ENCODE assay signal across 41 cellular contexts in genomic region chr16:88446061-88446460, GRCh38.
"Had no signal": no experiment of that assay in that cellular context is flagged by ENCODE, and none has a peak within 500 bp of the region (broad histone marks: within the 10 kb centered on the region; RNA-seq: fewer than 3 reads in every experiment).

No MANE protein-coding gene starts in this region.

- H3K4me1 Mint-ChIP-seq: activated T-helper 17 cell treated with anti-CD3 and anti-CD28 coated beads, Interleukin-2, amount 50 U/mL, for 72 hours had no signal

- H3K9me3 Mint-ChIP-seq: activated naive CD4-positive, alpha-beta T cell treated with anti-CD3 and anti-CD28 coated beads for 36 hours; activated naive CD4-positive, alpha-beta T cell treated with anti-CD3 and anti-CD28 coated beads, Interleukin-2, amount 10 ng/mL, durations not matched to agents 7 days and 5 days; activated naive CD4-positive, alpha-beta T cell treated with anti-CD3 and anti-CD28 coated beads, Interleukin-2, amount 50 U/mL, for 24 hours; activated naive CD4-positive, alpha-beta T cell treated with anti-CD3 and anti-CD28 coated beads, Interleukin-2, amount 50 U/mL, for 72 hours; activated naive CD8-positive, alpha-beta T cell treated with anti-CD3 and anti-CD28 coated beads for 36 hours; activated naive CD8-positive, alpha-beta T cell treated with anti-CD3 and anti-CD28 coated beads, Interleukin-2, amount 10 ng/mL, durations not matched to agents 7 days and 5 days; activated naive CD8-positive, alpha-beta T cell treated with anti-CD3 and anti-CD28 coated beads, Interleukin-2, amount 50 U/mL, for 24 hours; activated T-cell treated with anti-CD3 and anti-CD28 coated beads, Interleukin-2, amount 50 U/mL, for 24 hours; activated T-cell treated with anti-CD3 and anti-CD28 coated beads, Interleukin-2, amount 50 U/mL, for 4 hours; activated T-cell treated with anti-CD3 and anti-CD28 coated beads, Interleukin-2, amount 50 U/mL, for 72 hours; activated T-helper 1 cell treated with anti-CD3 and anti-CD28 coated beads, Interleukin-12 subunit alpha, Interleukin-12 subunit beta, Interleukin-2, Interleukin-4 antibody, amounts not matched to agents 30 ng/mL and 10 ng/mL and 1 ng/mL, durations not matched to agents 14 hours and 24 hours and 36 hours; activated T-helper 17 cell treated with anti-CD3 and anti-CD28 coated beads, Interleukin-2, amount 50 U/mL, for 72 hours; activated T-helper 2 cell treated with anti-CD3 and anti-CD28 coated beads, Interferon-gamma antibody, Interleukin-2, Interleukin-4, amounts not matched to agents 10 μg/mL and 5 μg/mL and 100 μg/mL, durations not matched to agents 14 hours and 24 hours and 36 hours; central memory CD8-positive, alpha-beta T cell had no signal

- H3K36me3 Mint-ChIP-seq: activated naive CD4-positive, alpha-beta T cell treated with anti-CD3 and anti-CD28 coated beads, Interleukin-2, amount 10 ng/mL, durations not matched to agents 7 days and 5 days; activated naive CD4-positive, alpha-beta T cell treated with anti-CD3 and anti-CD28 coated beads, Interleukin-2, amount 50 U/mL, for 24 hours; activated naive CD4-positive, alpha-beta T cell treated with anti-CD3 and anti-CD28 coated beads, Interleukin-2, amount 50 U/mL, for 72 hours; activated naive CD8-positive, alpha-beta T cell; activated naive CD8-positive, alpha-beta T cell treated with anti-CD3 and anti-CD28 coated beads for 36 hours; activated naive CD8-positive, alpha-beta T cell treated with anti-CD3 and anti-CD28 coated beads, Interleukin-2, amount 10 ng/mL, durations not matched to agents 7 days and 5 days; brain had no signal

- H3K27me3 ChIP-seq: adrenal gland, ascending aorta, body of pancreas, brain microvascular endothelial cell, cardiac muscle cell had no signal

- H3K4me3 ChIP-seq: adrenal gland, ascending aorta, body of pancreas, breast epithelium, cardiac muscle cell had no signal

- DNase-seq: activated effector memory CD4-positive, alpha-beta T cell treated with anti-CD3 and anti-CD28 coated beads, Interleukin-2, amount 50 U/mL, for 16 hours; activated effector memory CD4-positive, alpha-beta T cell treated with Interleukin-2 at 50 U/mL for 16 hours; activated gamma-delta T cell; activated gamma-delta T cell treated with Interleukin-2 at 50 U/mL for 16 hours; activated naive CD4-positive, alpha-beta T cell; activated naive CD4-positive, alpha-beta T cell treated with anti-CD3 and anti-CD28 coated beads for 36 hours; activated naive CD4-positive, alpha-beta T cell treated with anti-CD3 and anti-CD28 coated beads, Interleukin-2, amount 10 ng/mL, durations not matched to agents 7 days and 5 days; activated naive CD4-positive, alpha-beta T cell treated with anti-CD3 and anti-CD28 coated beads, Interleukin-2, amount 50 U/mL, for 16 hours; activated naive CD4-positive, alpha-beta T cell treated with Interleukin-2 at 50 U/mL for 16 hours; activated naive CD8-positive, alpha-beta T cell treated with anti-CD3 and anti-CD28 coated beads for 36 hours; activated naive CD8-positive, alpha-beta T cell treated with anti-CD3 and anti-CD28 coated beads, Interleukin-2, amount 10 ng/mL, durations not matched to agents 7 days and 5 days; activated naive CD8-positive, alpha-beta T cell treated with anti-CD3 and anti-CD28 coated beads, Interleukin-2, amount 50 U/mL, for 24 hours; activated T-cell treated with anti-CD3 and anti-CD28 coated beads for 4 hours; activated T-cell treated with anti-CD3 and anti-CD28 coated beads, Interleukin-2, amount 50 U/mL, for 1 hour; activated T-cell treated with anti-CD3 and anti-CD28 coated beads, Interleukin-2, amount 50 U/mL, for 24 hours; activated T-cell treated with anti-CD3 and anti-CD28 coated beads, Interleukin-2, amount 50 U/mL, for 4 hours; activated T-cell treated with anti-CD3 and anti-CD28 coated beads, Interleukin-2, amount 50 U/mL, for 48 hours; activated T-cell treated with anti-CD3 and anti-CD28 coated beads, Interleukin-2, amount 50 U/mL, for 72 hours; adrenal gland; amniotic stem cell; amygdala; anterior cingulate cortex; aorta; body of pancreas; brain microvascular endothelial cell; caudate nucleus; central memory CD4-positive, alpha-beta T cell; cerebellar nuclear complex had no signal

- H3K27ac Mint-ChIP-seq: activated naive CD4-positive, alpha-beta T cell treated with anti-CD3 and anti-CD28 coated beads for 36 hours; activated naive CD4-positive, alpha-beta T cell treated with anti-CD3 and anti-CD28 coated beads, Interleukin-2, amount 10 ng/mL, durations not matched to agents 7 days and 5 days; activated naive CD4-positive, alpha-beta T cell treated with anti-CD3 and anti-CD28 coated beads, Interleukin-2, amount 50 U/mL, for 24 hours; activated naive CD4-positive, alpha-beta T cell treated with anti-CD3 and anti-CD28 coated beads, Interleukin-2, amount 50 U/mL, for 72 hours; activated naive CD8-positive, alpha-beta T cell; activated naive CD8-positive, alpha-beta T cell treated with anti-CD3 and anti-CD28 coated beads for 36 hours; activated naive CD8-positive, alpha-beta T cell treated with anti-CD3 and anti-CD28 coated beads, Interleukin-2, amount 10 ng/mL, durations not matched to agents 7 days and 5 days; activated naive CD8-positive, alpha-beta T cell treated with anti-CD3 and anti-CD28 coated beads, Interleukin-2, amount 50 U/mL, for 24 hours; activated T-cell treated with anti-CD3 and anti-CD28 coated beads, Interleukin-2, amount 50 U/mL, for 24 hours; activated T-cell treated with anti-CD3 and anti-CD28 coated beads, Interleukin-2, amount 50 U/mL, for 72 hours; activated T-helper 1 cell treated with anti-CD3 and anti-CD28 coated beads, Interleukin-12 subunit alpha, Interleukin-12 subunit beta, Interleukin-2, Interleukin-4 antibody, amounts not matched to agents 30 ng/mL and 10 ng/mL and 1 ng/mL, durations not matched to agents 14 hours and 24 hours and 36 hours; activated T-helper 17 cell treated with anti-CD3 and anti-CD28 coated beads, Interleukin-2, amount 50 U/mL, for 72 hours; activated T-helper 2 cell treated with anti-CD3 and anti-CD28 coated beads, Interferon-gamma antibody, Interleukin-2, Interleukin-4, amounts not matched to agents 10 μg/mL and 5 μg/mL and 100 μg/mL, durations not matched to agents 14 hours and 24 hours and 36 hours; brain had no signal

- FAIRE-seq: astrocyte, bronchial epithelial cell had no signal

- H3K9me3 ChIP-seq: adrenal gland, ascending aorta, body of pancreas, breast epithelium had no signal

- H3K27ac ChIP-seq: adrenal gland, ascending aorta, body of pancreas, brain microvascular endothelial cell, breast epithelium, cardiac muscle cell had no signal

- ATAC-seq: activated naive CD4-positive, alpha-beta T cell treated with anti-CD3 and anti-CD28 coated beads, Interleukin-2, amount 50 U/mL, for 72 hours; activated naive CD8-positive, alpha-beta T cell treated with anti-CD3 and anti-CD28 coated beads, Interleukin-2, amount 50 U/mL, for 24 hours; activated T-cell treated with anti-CD3 and anti-CD28 coated beads, Interleukin-2, amount 50 U/mL, for 4 hours; activated T-cell treated with anti-CD3 and anti-CD28 coated beads, Interleukin-2, amount 50 U/mL, for 72 hours; activated T-helper 17 cell treated with anti-CD3 and anti-CD28 coated beads, Interleukin-2, amount 50 U/mL, for 72 hours; body of pancreas had no signal

- H3K36me3 ChIP-seq: adrenal gland, ascending aorta, brain microvascular endothelial cell, breast epithelium, cardiac muscle cell had no signal

- H3K4me3 Mint-ChIP-seq: activated naive CD4-positive, alpha-beta T cell treated with anti-CD3 and anti-CD28 coated beads for 36 hours; activated naive CD4-positive, alpha-beta T cell treated with anti-CD3 and anti-CD28 coated beads, Interleukin-2, amount 10 ng/mL, durations not matched to agents 7 days and 5 days; activated naive CD4-positive, alpha-beta T cell treated with anti-CD3 and anti-CD28 coated beads, Interleukin-2, amount 50 U/mL, for 24 hours; activated naive CD8-positive, alpha-beta T cell; activated naive CD8-positive, alpha-beta T cell treated with anti-CD3 and anti-CD28 coated beads for 36 hours; activated naive CD8-positive, alpha-beta T cell treated with anti-CD3 and anti-CD28 coated beads, Interleukin-2, amount 10 ng/mL, durations not matched to agents 7 days and 5 days; activated naive CD8-positive, alpha-beta T cell treated with anti-CD3 and anti-CD28 coated beads, Interleukin-2, amount 50 U/mL, for 24 hours; activated T-cell treated with anti-CD3 and anti-CD28 coated beads, Interleukin-2, amount 50 U/mL, for 24 hours; activated T-cell treated with anti-CD3 and anti-CD28 coated beads, Interleukin-2, amount 50 U/mL, for 4 hours; activated T-cell treated with anti-CD3 and anti-CD28 coated beads, Interleukin-2, amount 50 U/mL, for 72 hours; activated T-helper 1 cell treated with anti-CD3 and anti-CD28 coated beads, Interleukin-12 subunit alpha, Interleukin-12 subunit beta, Interleukin-2, Interleukin-4 antibody, amounts not matched to agents 30 ng/mL and 10 ng/mL and 1 ng/mL, durations not matched to agents 14 hours and 24 hours and 36 hours; activated T-helper 17 cell treated with anti-CD3 and anti-CD28 coated beads, Interleukin-2, amount 50 U/mL, for 72 hours; brain; central memory CD8-positive, alpha-beta T cell had no signal
